ENCODE assay signal across 1 cellular context in genomic region chr19:34998224-34998623, GRCh38.
TF ChIP-seq lines count a peak whose summit lies in the region.

No MANE protein-coding gene starts in this region.

TF ChIP-seq in HepG2, 621 proteins besides CTCF, POLR2A, EP300 and RAD21:
- peak; percentile 76 for TF ChIP-seq ZNF121 (CRISPR knock-in tag; IDR thresholded peaks at IDR 0.05)
